8 cellular contexts compared by ENCODE assay signal in genomic region chr17:39623356-39623950, GRCh38. TPM values are rescaled to one million over a fixed set of nuclear protein-coding genes. Genes with fewer than 3 reads are reported as not detected.
A peak's percentile ranks its signal among the peaks of the same experiment; 100 is the strongest.
DNase-seq lines count a peak whose midpoint lies in the region; ATAC-seq and TF ChIP-seq lines count a peak whose summit lies in the region.

No MANE protein-coding gene starts in this region.

- 11% methylated on average over 15 of the region's 16 CpGs for WGBS in mesenchymal stem cell

- H3K36me3 Mint-ChIP-seq in activated CD8-positive, alpha-beta T cell treated with anti-CD3 and anti-CD28 coated beads for 36 hours (ENCODE audit: low read depth): no peaks in the 10 kb centered on the region

- no peak overlapping the region for H3K23ac ChIP-seq in mesenchymal stem cell (ENCODE audit: low read length in 2 of 2)

- H2BK5ac ChIP-seq in mesenchymal stem cell (ENCODE audit: low read depth, low read length, poor library complexity, severe bottlenecking): no peak overlapping the region

- H3K9me3 Mint-ChIP-seq in activated CD8-positive, alpha-beta T cell treated with anti-CD3 and anti-CD28 coated beads for 36 hours: no peaks in the 10 kb centered on the region

- H3K4me1 Mint-ChIP-seq in activated CD8-positive, alpha-beta T cell treated with anti-CD3 and anti-CD28 coated beads for 36 hours (ENCODE audit: low read depth): peaks cover 20% of the 10 kb centered on the region

- peak overlapping the region; percentile 66 for H3K27ac Mint-ChIP-seq in activated CD8-positive, alpha-beta T cell treated with anti-CD3 and anti-CD28 coated beads for 36 hours

- no peak overlapping the region for H3K4me3 ChIP-seq in mesenchymal stem cell (ENCODE audit: insufficient read depth in 1 of 2, low read depth in 1 of 2, low read length in 2 of 2)

- H3K4me3 Mint-ChIP-seq in activated CD8-positive, alpha-beta T cell treated with anti-CD3 and anti-CD28 coated beads for 36 hours: no peak overlapping the region

- no peaks in the 10 kb centered on the region for H3K79me1 ChIP-seq in mesenchymal stem cell (replicated peaks; ENCODE audit: low read length, poor library complexity, severe bottlenecking)

- H3K27me3 ChIP-seq in mesenchymal stem cell (ENCODE audit: control insufficient read depth in 1 of 2, insufficient read depth in 1 of 2, low read length in 2 of 2): peaks cover 64 to 74% of the 10 kb centered on the region in 2 experiments

- peaks cover 22% of the 10 kb centered on the region for H3K27me3 Mint-ChIP-seq in activated CD8-positive, alpha-beta T cell treated with anti-CD3 and anti-CD28 coated beads for 36 hours

- CTCF ChIA-PET in activated CD8-positive, alpha-beta T cell treated with anti-CD3 and anti-CD28 coated beads for 36 hours (lab: Charles Lee): interaction anchor here (0.6 to 10.5 kb wide), 49 partner anchors 10 to 576 kb away, joined by 3 to 224 read pairs (median 4); partner anchors contain the start of genes MIEN1, PNMT, PSMD3 and STARD3

- no peak overlapping the region for H3K27ac ChIP-seq in mesenchymal stem cell (ENCODE audit: low read length, poor library complexity, severe bottlenecking)

- no peak overlapping the region for H3K18ac ChIP-seq in mesenchymal stem cell (ENCODE audit: low read depth in 1 of 2, low read length in 2 of 2)

- no peak overlapping the region for H3K4ac ChIP-seq in mesenchymal stem cell (ENCODE audit: low read depth in 1 of 2, low read length in 2 of 2)

- no peak overlapping the region for H3K9ac ChIP-seq in mesenchymal stem cell (ENCODE audit: low read length)

- DNase-seq in COR-L47 (lab: John Stamatoyannopoulos, UW): peak; percentile 73
- peak; percentile 47 for DNase-seq in NCI-H748 treated with DMSO at 0.1 percent for 48 hours (lab: John Stamatoyannopoulos, UW)
- peak; percentile 92 for DNase-seq in activated CD8-positive, alpha-beta T cell treated with anti-CD3 and anti-CD28 coated beads for 36 hours
- DNase-seq in effector CD4-positive, alpha-beta T cell: peak; percentile 81
- peak; percentile 61 for DNase-seq in mesenchymal stem cell
- peak; percentile 81 for DNase-seq in stimulated activated CD8-positive, alpha-beta memory T cell treated with anti-CD3 and anti-CD28 coated beads, Interleukin-15, amount 100 ng/mL, for 1 hour (ENCODE audit: low read depth)

- H3K4me2 ChIP-seq in mesenchymal stem cell (ENCODE audit: low read length, poor library complexity, severe bottlenecking): no peak overlapping the region

- H3K36me3 ChIP-seq in mesenchymal stem cell (ENCODE audit: control insufficient read depth in 1 of 2, insufficient read depth in 2 of 2, low read depth in 1 of 2, low read length in 2 of 2): no peaks in the 10 kb centered on the region

- no peak overlapping the region for H4K91ac ChIP-seq in mesenchymal stem cell (ENCODE audit: low read length)

- no peak overlapping the region for H2AK5ac ChIP-seq in mesenchymal stem cell (ENCODE audit: low read length, severe bottlenecking)

- peak; percentile 45 for ATAC-seq in HG03095 (IDR thresholded peaks at IDR 0.05; ENCODE audit: unreplicated experiment)
- ATAC-seq in activated CD8-positive, alpha-beta T cell treated with anti-CD3 and anti-CD28 coated beads for 36 hours: peak; percentile 65
- no peak for ATAC-seq in HG03442 (IDR thresholded peaks at IDR 0.05; ENCODE audit: unreplicated experiment)

- intact Hi-C loops in activated CD8-positive, alpha-beta T cell treated with anti-CD3 and anti-CD28 coated beads for 36 hours (cut with micrococcal nuclease): loop anchor here (5.0 to 10.0 kb wide), 3 partner anchors 76 to 361 kb away; partner anchors contain the start of gene PSMD3

- H2BK12ac ChIP-seq in mesenchymal stem cell (ENCODE audit: low read length in 2 of 2): no peak overlapping the region

- no peak overlapping the region for H2BK120ac ChIP-seq in mesenchymal stem cell (ENCODE audit: low read depth, low read length)

- no peaks in the 10 kb centered on the region for H3K9me3 ChIP-seq in mesenchymal stem cell (ENCODE audit: control insufficient read depth, low read length)

- peak; percentile 85 for TF ChIP-seq CTCF in activated CD8-positive, alpha-beta T cell treated with anti-CD3 and anti-CD28 coated beads for 36 hours (IDR thresholded peaks at IDR 0.05)

- H2BK15ac ChIP-seq in mesenchymal stem cell (ENCODE audit: low read depth, poor library complexity, severe bottlenecking): no peak overlapping the region

- H4K8ac ChIP-seq in mesenchymal stem cell (ENCODE audit: low read length): no peak overlapping the region

- H3K14ac ChIP-seq in mesenchymal stem cell (ENCODE audit: low read length in 2 of 2): no peak overlapping the region

- POLR2A ChIA-PET in activated CD8-positive, alpha-beta T cell treated with anti-CD3 and anti-CD28 coated beads for 36 hours (lab: Charles Lee): interaction anchor here (0.5 to 1.9 kb wide), 6 partner anchors 11 to 133 kb away, joined by 3 to 5 read pairs (median 4); no protein-coding TSS in a partner anchor

- H2AFZ ChIP-seq in mesenchymal stem cell (ENCODE audit: low read depth, low read length): no peak overlapping the region

- H3K4me1 ChIP-seq in mesenchymal stem cell (ENCODE audit: control insufficient read depth, insufficient read depth, low read depth, low read length): peaks cover 32% of the 10 kb centered on the region

RNA-seq across cellular contexts. Expression of gene PPP1R1B, which starts 3.3 kb away (rescaled TPM):
- not detected for total RNA-seq in activated CD8-positive, alpha-beta T cell treated with anti-CD3 and anti-CD28 coated beads for 36 hours
- not detected for polyA plus RNA-seq in mesenchymal stem cell (2013, experiment 1 of 2)
- not detected for polyA plus RNA-seq in mesenchymal stem cell (2013, experiment 2 of 2)

RNA-seq across cellular contexts. Expression of gene STARD3, which starts 13.5 kb away (rescaled TPM):
- total RNA-seq in activated CD8-positive, alpha-beta T cell treated with anti-CD3 and anti-CD28 coated beads for 36 hours: 10 to 100 TPM; 48.7 to 50.3 TPM
- polyA plus RNA-seq in mesenchymal stem cell (2013, experiment 1 of 2): 64.0 TPM
- polyA plus RNA-seq in mesenchymal stem cell (2013, experiment 2 of 2): 60.0 TPM

RNA-seq across cellular contexts. Expression of gene NEUROD2, which starts 15.7 kb away (rescaled TPM):
- not detected for total RNA-seq in activated CD8-positive, alpha-beta T cell treated with anti-CD3 and anti-CD28 coated beads for 36 hours
- polyA plus RNA-seq in mesenchymal stem cell (2013, experiment 1 of 2): not detected
- polyA plus RNA-seq in mesenchymal stem cell (2013, experiment 2 of 2): not detected

RNA-seq across cellular contexts. Expression of gene TCAP, which starts 41.7 kb away (rescaled TPM):
- total RNA-seq in activated CD8-positive, alpha-beta T cell treated with anti-CD3 and anti-CD28 coated beads for 36 hours: 1 to 10 TPM in 1 of 2 experiments, under 1 TPM in 1; 0.95 to 1.3 TPM
- polyA plus RNA-seq in mesenchymal stem cell (2013, experiment 1 of 2): 0.12 TPM
- 0.05 TPM for polyA plus RNA-seq in mesenchymal stem cell (2013, experiment 2 of 2)

RNA-seq across cellular contexts. Expression of gene PNMT, which starts 44.8 kb away (rescaled TPM):
- under 1 TPM in 1 of 2 experiments, not detected in 1; 0.40 TPM for total RNA-seq in activated CD8-positive, alpha-beta T cell treated with anti-CD3 and anti-CD28 coated beads for 36 hours
- polyA plus RNA-seq in mesenchymal stem cell (2013, experiment 1 of 2): 0.17 TPM
- 0.21 TPM for polyA plus RNA-seq in mesenchymal stem cell (2013, experiment 2 of 2)
